Comparison of ENCODE assay signal across 8 cellular contexts in the genomic region with DNA sequence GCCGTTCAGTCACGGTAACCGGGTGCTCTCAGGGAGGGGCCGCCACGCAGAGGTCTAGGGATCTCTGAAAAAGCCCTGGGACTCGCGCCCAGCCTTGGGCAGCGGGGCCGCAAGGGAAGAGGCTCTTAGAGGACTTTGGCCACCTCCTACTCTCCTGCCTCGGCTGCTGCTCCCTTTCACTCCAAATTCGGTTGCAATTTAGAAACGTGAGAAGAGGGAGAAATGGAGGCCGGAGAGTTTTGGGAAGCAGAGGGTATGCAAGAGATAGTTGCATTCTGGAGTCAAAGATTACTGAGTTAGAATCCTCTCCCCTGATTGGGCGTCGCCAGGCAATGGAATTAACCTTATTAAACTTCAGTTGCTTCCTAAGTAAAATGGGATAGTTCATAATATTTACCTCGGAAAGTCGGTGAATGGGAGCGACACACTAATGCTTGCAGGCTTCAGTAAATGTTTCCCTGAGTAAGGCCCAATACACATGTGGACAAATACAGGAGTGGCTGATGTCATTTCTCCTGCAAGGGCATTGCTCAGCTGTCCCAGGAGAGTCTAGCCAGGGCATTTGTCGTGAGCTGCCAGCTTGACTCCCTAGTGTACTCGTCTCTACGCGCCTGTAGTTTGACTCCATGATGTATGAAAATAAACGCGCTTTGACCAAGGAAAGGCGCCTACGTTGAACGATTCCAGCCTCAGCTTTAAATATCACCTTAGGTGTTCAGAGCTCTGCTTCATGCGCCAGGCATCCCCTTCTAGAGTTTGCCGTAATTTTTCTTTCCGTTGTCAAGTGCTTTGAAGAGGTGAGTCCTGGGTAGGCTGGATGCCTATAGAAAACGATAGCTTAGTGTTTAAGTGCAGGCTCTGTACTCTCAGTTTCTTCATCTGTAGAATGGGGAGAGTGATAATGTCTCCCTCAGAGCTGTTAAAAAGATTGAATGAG. TPM values are rescaled to one million over a fixed set of nuclear protein-coding genes. Genes with fewer than 3 reads are reported as not detected.
DNase-seq lines count a peak whose midpoint lies in the region; ATAC-seq, FAIRE-seq and TF ChIP-seq lines count a peak whose summit lies in the region.

No MANE protein-coding gene starts in this region.

- peak overlapping the region; percentile 89 for H3K9ac ChIP-seq in HepG2 (ENCODE audit: insufficient read depth, low read depth, low read length)

- H3K27ac ChIP-seq in RWPE2 (ENCODE audit: poor library complexity, severe bottlenecking) (peak overlapping the region; percentile 43), cingulate gyrus (ENCODE audit: low read depth, low read length) (peak overlapping the region; percentile 23), HepG2 (ENCODE audit: extremely low read length, insufficient read depth, low read length) (peak overlapping the region; percentile 87), testis (peak overlapping the region; percentile 63 to 76)

- peak overlapping the region; percentile 86 for H3K4me3 ChIP-seq in RWPE2 (ENCODE audit: severe bottlenecking)
- peak overlapping the region; percentile 93 to 97 (median 96) for H3K4me3 ChIP-seq in HepG2 (replicated peaks in 1 of 3; ENCODE audit: insufficient read depth in 1 of 3, low read depth in 2 of 3, low read length in 3 of 3)
- H3K4me3 ChIP-seq in testis, result peak overlapping the region; percentile 77 to 98

- TF ChIP-seq EP300 in HepG2 (IDR thresholded peaks at IDR 0.05; ENCODE audit: low read depth in 2 of 2, low read length in 2 of 2), result no peak
- no peak for TF ChIP-seq EP300 in HepG2 (CRISPR knock-in tag; IDR thresholded peaks at IDR 0.05; ENCODE audit: borderline replicate concordance)

- peaks cover 30% of the 10 kb centered on the region for H4K20me1 ChIP-seq in HepG2 (ENCODE audit: insufficient read depth, low read length)

- DNase-seq in GF-D8 (lab: John Stamatoyannopoulos, UW) (peak; percentile 3), RWPE2 (ENCODE audit: low spot score) (no peak), HepG2 (ENCODE audit: low spot score) (peak; percentile 75), testis (peak; percentile 21), GM10248 (ENCODE audit: extremely low spot score) (no peak)

- TF ChIP-seq CTCF in RWPE2 (IDR thresholded peaks at IDR 0.05; ENCODE audit: poor library complexity, severe bottlenecking) (no peak), HepG2 (CRISPR knock-in tag; IDR thresholded peaks at IDR 0.05) (no peak), testis (IDR thresholded peaks at IDR 0.05) (no peak), GM10248 (IDR thresholded peaks at IDR 0.05; ENCODE audit: control extremely low read depth, extremely low read depth, low read depth, missing control alignments) (no peak)

- peaks cover 63% of the 10 kb centered on the region for H3K79me2 ChIP-seq in HepG2 (ENCODE audit: insufficient read depth, low read length)

- POLR2A ChIA-PET in HepG2 (lab: Yijun Ruan, JAX) (interaction anchor here (0.7 to 2.2 kb wide), 18 partner anchors 8 to 388 kb away, joined by 3 to 27 read pairs (median 6); a partner anchor contains a TSS), GM10248 (lab: Yijun Ruan, JAX) (interaction anchor here (0.5 to 1.0 kb wide), 6 partner anchors 14 to 295 kb away, joined by 3 to 5 read pairs (median 3); no protein-coding TSS in a partner anchor)

- H2AFZ ChIP-seq in HepG2 (ENCODE audit: low read length), result peak overlapping the region; percentile 45

- CTCF ChIA-PET in HepG2 (lab: Yijun Ruan, JAX; ENCODE audit: low intra/inter-chr PET ratio, low total read pairs) (no interaction called here), GM10248 (lab: Yijun Ruan, JAX) (interaction anchor here (1.0 to 1.5 kb wide), 3 partner anchors 8 to 95 kb away, joined by 3 to 4 read pairs (median 3); no protein-coding TSS in a partner anchor)

- ATAC-seq in GM19467 (IDR thresholded peaks at IDR 0.05; ENCODE audit: unreplicated experiment) (peak; percentile 34), HG03460 (IDR thresholded peaks at IDR 0.05; ENCODE audit: unreplicated experiment) (peak; percentile 33), RWPE2 (ENCODE audit: low read depth) (peak; percentile 50), HepG2 (peak; percentile 72)

- intact Hi-C loops in HepG2 (cut with micrococcal nuclease; ENCODE audit: unreplicated experiment) (loop anchor here (2.0 to 5.0 kb wide), 3 partner anchors 27 to 70 kb away; a partner anchor contains a TSS), testis (cut with DNase I; ENCODE audit: low total_unique reads) (no loop called here)

- 2% methylated on average over 31 of the region's 31 CpGs for WGBS in HepG2 (ENCODE audit: low lambda C conversion rate)
- 4 to 8% methylated on average over 25 to 31 of the region's 31 CpGs for WGBS in testis, 2 donors

- H3K36me3 ChIP-seq in RWPE2 (ENCODE audit: low read depth) (peaks cover 51% of the 10 kb centered on the region), HepG2 (replicated peaks in 1 of 2; ENCODE audit: control insufficient read depth in 1 of 2, insufficient read depth in 2 of 2, low read length in 2 of 2) (peaks cover 8 to 46% of the 10 kb centered on the region in 2 experiments), testis (ENCODE audit: low read depth, missing control alignments) (no peaks in the 10 kb centered on the region)

- H3K27me3 ChIP-seq in RWPE2 (ENCODE audit: insufficient read depth, poor library complexity, severe bottlenecking) (no peaks in the 10 kb centered on the region), HepG2 (ENCODE audit: control insufficient read depth in 1 of 2, insufficient read depth in 2 of 2, low read length in 2 of 2) (no peaks in the 10 kb centered on the region; a peak in 1 of 5 replicates), testis (no peaks in the 10 kb centered on the region)

- H3K9me3 ChIP-seq in RWPE2 (ENCODE audit: severe bottlenecking) (no peaks in the 10 kb centered on the region), HepG2 (ENCODE audit: low read length) (no peaks in the 10 kb centered on the region), testis (no peaks in the 10 kb centered on the region)

- peak; percentile 52; the same call in 1 of the 2 replicates for TF ChIP-seq RAD21 in HepG2 (CRISPR knock-in tag; IDR thresholded peaks at IDR 0.05)

- peak overlapping the region; percentile 81 for H3K4me2 ChIP-seq in HepG2 (ENCODE audit: low read depth, low read length)

- TSS peak; percentile 67 for BruUV-seq in HepG2 (replicated peaks; lab: Mats Ljungman, UMichigan)

- peak in 1 of 2 experiments; percentile 68; a peak in 2 of 4 replicates for TF ChIP-seq POLR2A in HepG2 (IDR thresholded peaks at IDR 0.05; ENCODE audit: insufficient read depth in 1 of 2, low read depth in 2 of 2, low read length in 2 of 2)
- no peak for TF ChIP-seq POLR2A in testis (IDR thresholded peaks at IDR 0.05)

- in situ Hi-C loops in HepG2 (cut with HindIII; ENCODE audit: extremely low pct_ligation_motif_present, low pct_unique_long_range_greater_than_20kb), result no loop called here

- FAIRE-seq in HepG2 (lab: Jason Lieb, UNC), result peak; percentile 39

- peaks cover 19% of the 10 kb centered on the region for H3K4me1 ChIP-seq in RWPE2 (ENCODE audit: insufficient read depth, poor library complexity, severe bottlenecking)
- H3K4me1 ChIP-seq in HepG2 (ENCODE audit: insufficient read depth, low read length), result peaks cover 47% of the 10 kb centered on the region
- H3K4me1 ChIP-seq in testis, result peaks cover 20% of the 10 kb centered on the region

RNA-seq across cellular contexts. Expression of a gene that starts 0.7 kb away (rescaled TPM):
- total RNA-seq in HepG2 (2016; rRNA removed; fragmentation: Illumina TruSeq; extraction: Trizol) (81.3 and 160 TPM in 2 replicates), testis (10 to 100 TPM; 26.7 to 34.5 TPM)
- 6.6 and 8.4 TPM in 2 replicates for total RNA-seq in HepG2 (2016; cell fraction: cytosol; rRNA removed; fragmentation: Illumina TruSeq; extraction: Trizol; ENCODE audit: low read depth)
- 86.8 and 157 TPM in 2 replicates for total RNA-seq in HepG2 (2016; cell fraction: insoluble cytoplasmic fraction; rRNA removed; fragmentation: Illumina TruSeq; extraction: Trizol)
- 20.3 and 27.2 TPM in 2 replicates for total RNA-seq in HepG2 (2016; cell fraction: membrane; rRNA removed; fragmentation: Illumina TruSeq; extraction: Trizol)
- total RNA-seq in HepG2 (2016; cell fraction: nucleus; rRNA removed; fragmentation: Illumina TruSeq; extraction: Trizol), result 53.7 and 58.7 TPM in 2 replicates
- polyA plus RNA-seq in HepG2 (2011; rRNA removed) (31.1 and 35.2 TPM in 2 replicates), testis (ENCODE audit: insufficient read depth, low read depth, low replicate concordance) (38.2 TPM)
- 20.7 and 32.8 TPM in 2 replicates for polyA plus RNA-seq in HepG2 (2011; cell fraction: cytosol; rRNA removed)
- 11.1 and 14.6 TPM in 2 replicates for polyA plus RNA-seq in HepG2 (2011; cell fraction: nucleus; rRNA removed)
- polyA plus RNA-seq in HepG2 (2012), result 44.7 and 68.7 TPM in 2 replicates
- polyA plus RNA-seq in HepG2 (2016; cell fraction: cytosol; fragmentation: Illumina TruSeq; extraction: Trizol; ENCODE audit: low read depth), result 6.1 and 7.5 TPM in 2 replicates
- polyA plus RNA-seq in HepG2 (2016; cell fraction: insoluble cytoplasmic fraction; fragmentation: Illumina TruSeq; extraction: Trizol; ENCODE audit: low read depth), result 139 and 141 TPM in 2 replicates
- polyA plus RNA-seq in HepG2 (2016; cell fraction: membrane; fragmentation: Illumina TruSeq; extraction: Trizol; ENCODE audit: low read depth), result 14.8 and 18.5 TPM in 2 replicates
- 48.7 and 52.3 TPM in 2 replicates for polyA plus RNA-seq in HepG2 (2016; cell fraction: nucleus; fragmentation: Illumina TruSeq; extraction: Trizol; ENCODE audit: insufficient read depth, low read depth)
- polyA minus RNA-seq in HepG2 (2011; rRNA and poly(A)+ RNA removed; ENCODE audit: low replicate concordance), result 28.6 and 57.3 TPM in 2 replicates
- 24.4 and 40.4 TPM in 2 replicates for polyA minus RNA-seq in HepG2 (2011; cell fraction: cytosol; rRNA and poly(A)+ RNA removed)
- 61.2 and 74.1 TPM in 2 replicates for polyA minus RNA-seq in HepG2 (2011; cell fraction: nucleus; rRNA and poly(A)+ RNA removed)

RNA-seq across cellular contexts. Expression of a gene that starts 0.9 kb away (rescaled TPM):
- total RNA-seq in HepG2 (2016; rRNA removed; fragmentation: Illumina TruSeq; extraction: Trizol) (210 and 320 TPM in 2 replicates), testis (10 to 100 TPM; 67.7 to 75.3 TPM)
- total RNA-seq in HepG2 (2016; cell fraction: cytosol; rRNA removed; fragmentation: Illumina TruSeq; extraction: Trizol; ENCODE audit: low read depth), result 59.7 and 74.4 TPM in 2 replicates
- total RNA-seq in HepG2 (2016; cell fraction: insoluble cytoplasmic fraction; rRNA removed; fragmentation: Illumina TruSeq; extraction: Trizol), result 213 and 328 TPM in 2 replicates
- total RNA-seq in HepG2 (2016; cell fraction: membrane; rRNA removed; fragmentation: Illumina TruSeq; extraction: Trizol), result 88.9 and 94.1 TPM in 2 replicates
- 86.2 and 94.1 TPM in 2 replicates for total RNA-seq in HepG2 (2016; cell fraction: nucleus; rRNA removed; fragmentation: Illumina TruSeq; extraction: Trizol)
- polyA plus RNA-seq in HepG2 (2011; rRNA removed) (162 and 177 TPM in 2 replicates), testis (ENCODE audit: insufficient read depth, low read depth, low replicate concordance) (224 TPM)
- 66.5 and 107 TPM in 2 replicates for polyA plus RNA-seq in HepG2 (2011; cell fraction: cytosol; rRNA removed)
- 51.0 and 61.4 TPM in 2 replicates for polyA plus RNA-seq in HepG2 (2011; cell fraction: nucleus; rRNA removed)
- polyA plus RNA-seq in HepG2 (2012), result 136 and 140 TPM in 2 replicates
- polyA plus RNA-seq in HepG2 (2016; cell fraction: cytosol; fragmentation: Illumina TruSeq; extraction: Trizol; ENCODE audit: low read depth), result 77.0 and 85.0 TPM in 2 replicates
- polyA plus RNA-seq in HepG2 (2016; cell fraction: insoluble cytoplasmic fraction; fragmentation: Illumina TruSeq; extraction: Trizol; ENCODE audit: low read depth), result 268 and 272 TPM in 2 replicates
- polyA plus RNA-seq in HepG2 (2016; cell fraction: membrane; fragmentation: Illumina TruSeq; extraction: Trizol; ENCODE audit: low read depth), result 76.9 and 88.0 TPM in 2 replicates
- 92.2 and 106 TPM in 2 replicates for polyA plus RNA-seq in HepG2 (2016; cell fraction: nucleus; fragmentation: Illumina TruSeq; extraction: Trizol; ENCODE audit: insufficient read depth, low read depth)
- polyA minus RNA-seq in HepG2 (2011; rRNA and poly(A)+ RNA removed; ENCODE audit: low replicate concordance), result 103 and 183 TPM in 2 replicates
- polyA minus RNA-seq in HepG2 (2011; cell fraction: cytosol; rRNA and poly(A)+ RNA removed), result 89.5 and 101 TPM in 2 replicates
- polyA minus RNA-seq in HepG2 (2011; cell fraction: nucleus; rRNA and poly(A)+ RNA removed), result 81.6 and 84.1 TPM in 2 replicates

RNA-seq across cellular contexts. Expression of a gene that starts 26.7 kb away (rescaled TPM):
- total RNA-seq in HepG2 (2016; rRNA removed; fragmentation: Illumina TruSeq; extraction: Trizol) (80.0 and 108 TPM in 2 replicates), testis (100 to 1,000 TPM; 287 to 337 TPM)
- 55.3 and 57.1 TPM in 2 replicates for total RNA-seq in HepG2 (2016; cell fraction: cytosol; rRNA removed; fragmentation: Illumina TruSeq; extraction: Trizol; ENCODE audit: low read depth)
- 75.8 and 107 TPM in 2 replicates for total RNA-seq in HepG2 (2016; cell fraction: insoluble cytoplasmic fraction; rRNA removed; fragmentation: Illumina TruSeq; extraction: Trizol)
- total RNA-seq in HepG2 (2016; cell fraction: membrane; rRNA removed; fragmentation: Illumina TruSeq; extraction: Trizol), result 115 and 121 TPM in 2 replicates
- 88.4 and 97.8 TPM in 2 replicates for total RNA-seq in HepG2 (2016; cell fraction: nucleus; rRNA removed; fragmentation: Illumina TruSeq; extraction: Trizol)
- polyA plus RNA-seq in HepG2 (2011; rRNA removed) (52.9 and 65.3 TPM in 2 replicates), testis (ENCODE audit: insufficient read depth, low read depth, low replicate concordance) (258 TPM)
- 73.6 and 88.0 TPM in 2 replicates for polyA plus RNA-seq in HepG2 (2011; cell fraction: cytosol; rRNA removed)
- 63.5 and 69.1 TPM in 2 replicates for polyA plus RNA-seq in HepG2 (2011; cell fraction: nucleus; rRNA removed)
- 68.8 and 77.0 TPM in 2 replicates for polyA plus RNA-seq in HepG2 (2012)
- polyA plus RNA-seq in HepG2 (2016; cell fraction: cytosol; fragmentation: Illumina TruSeq; extraction: Trizol; ENCODE audit: low read depth), result 27.7 and 29.0 TPM in 2 replicates
- polyA plus RNA-seq in HepG2 (2016; cell fraction: insoluble cytoplasmic fraction; fragmentation: Illumina TruSeq; extraction: Trizol; ENCODE audit: low read depth), result 47.4 and 56.2 TPM in 2 replicates
- 56.5 and 62.9 TPM in 2 replicates for polyA plus RNA-seq in HepG2 (2016; cell fraction: membrane; fragmentation: Illumina TruSeq; extraction: Trizol; ENCODE audit: low read depth)
- 75.6 and 79.3 TPM in 2 replicates for polyA plus RNA-seq in HepG2 (2016; cell fraction: nucleus; fragmentation: Illumina TruSeq; extraction: Trizol; ENCODE audit: insufficient read depth, low read depth)
- polyA minus RNA-seq in HepG2 (2011; rRNA and poly(A)+ RNA removed; ENCODE audit: low replicate concordance), result 174 and 688 TPM in 2 replicates
- 186 and 219 TPM in 2 replicates for polyA minus RNA-seq in HepG2 (2011; cell fraction: cytosol; rRNA and poly(A)+ RNA removed)
- 164 and 181 TPM in 2 replicates for polyA minus RNA-seq in HepG2 (2011; cell fraction: nucleus; rRNA and poly(A)+ RNA removed)

Comparison
In these comparisons a context has a peak if more than half of its experiments do, and no peak if none do; other contexts are left out.
1. DNase-seq: peak in GF-D8 (single experiment), HepG2 (single experiment) and testis (single experiment); none in RWPE2 (single experiment) and GM10248 (single experiment).
2. H3K27ac ChIP-seq: peak in every context shown above with its lines; median percentile 87 in HepG2; 70 in testis; 43 in RWPE2; 23 in cingulate gyrus.
3. Peak in every context shown above with its lines, with median percentiles within 50 percentile points of each other: ATAC-seq and H3K4me3 ChIP-seq.